In the genomic region with DNA sequence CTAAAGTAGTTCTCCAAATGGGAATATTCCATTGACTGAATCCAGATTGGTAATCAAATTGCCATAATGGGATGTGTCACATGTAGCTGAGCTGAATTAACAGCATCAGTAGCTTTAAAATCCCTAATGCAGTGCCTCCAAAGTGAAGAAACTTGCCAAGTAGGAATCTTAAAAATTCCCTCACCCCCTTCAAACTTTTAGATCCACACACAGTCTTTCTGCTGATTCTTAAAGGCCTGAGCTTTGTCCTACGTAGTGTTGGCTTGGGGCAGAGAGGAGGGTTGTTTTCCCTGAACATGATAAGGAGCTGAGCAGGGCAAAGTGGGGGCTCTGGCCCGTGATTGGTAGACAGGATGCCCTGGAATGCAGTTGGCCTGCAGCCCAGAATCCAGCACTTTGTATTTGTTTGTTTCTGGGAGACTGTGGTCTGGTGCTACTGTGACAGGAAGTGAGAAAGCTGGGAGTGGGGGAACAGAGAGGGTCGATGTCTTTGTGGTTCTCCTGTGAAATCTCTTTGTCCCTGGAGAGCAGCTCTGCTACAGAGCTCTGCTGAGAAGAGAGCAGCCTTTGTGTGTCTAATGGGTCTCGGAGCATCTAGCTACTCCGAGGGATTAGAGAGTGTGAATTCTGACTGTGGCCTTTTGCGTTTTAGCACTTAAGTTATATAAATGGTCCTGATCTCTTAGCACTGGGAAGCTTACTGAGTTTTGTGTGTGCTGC, we compare ENCODE assay signal across 1 cellular context.
TF ChIP-seq lines count a peak whose summit lies in the region.

No MANE protein-coding gene starts in this region.

TF ChIP-seq in A549, 52 proteins besides CTCF, POLR2A, EP300 and RAD21 (continued from another document):
- TF ChIP-seq, protein P1, sequence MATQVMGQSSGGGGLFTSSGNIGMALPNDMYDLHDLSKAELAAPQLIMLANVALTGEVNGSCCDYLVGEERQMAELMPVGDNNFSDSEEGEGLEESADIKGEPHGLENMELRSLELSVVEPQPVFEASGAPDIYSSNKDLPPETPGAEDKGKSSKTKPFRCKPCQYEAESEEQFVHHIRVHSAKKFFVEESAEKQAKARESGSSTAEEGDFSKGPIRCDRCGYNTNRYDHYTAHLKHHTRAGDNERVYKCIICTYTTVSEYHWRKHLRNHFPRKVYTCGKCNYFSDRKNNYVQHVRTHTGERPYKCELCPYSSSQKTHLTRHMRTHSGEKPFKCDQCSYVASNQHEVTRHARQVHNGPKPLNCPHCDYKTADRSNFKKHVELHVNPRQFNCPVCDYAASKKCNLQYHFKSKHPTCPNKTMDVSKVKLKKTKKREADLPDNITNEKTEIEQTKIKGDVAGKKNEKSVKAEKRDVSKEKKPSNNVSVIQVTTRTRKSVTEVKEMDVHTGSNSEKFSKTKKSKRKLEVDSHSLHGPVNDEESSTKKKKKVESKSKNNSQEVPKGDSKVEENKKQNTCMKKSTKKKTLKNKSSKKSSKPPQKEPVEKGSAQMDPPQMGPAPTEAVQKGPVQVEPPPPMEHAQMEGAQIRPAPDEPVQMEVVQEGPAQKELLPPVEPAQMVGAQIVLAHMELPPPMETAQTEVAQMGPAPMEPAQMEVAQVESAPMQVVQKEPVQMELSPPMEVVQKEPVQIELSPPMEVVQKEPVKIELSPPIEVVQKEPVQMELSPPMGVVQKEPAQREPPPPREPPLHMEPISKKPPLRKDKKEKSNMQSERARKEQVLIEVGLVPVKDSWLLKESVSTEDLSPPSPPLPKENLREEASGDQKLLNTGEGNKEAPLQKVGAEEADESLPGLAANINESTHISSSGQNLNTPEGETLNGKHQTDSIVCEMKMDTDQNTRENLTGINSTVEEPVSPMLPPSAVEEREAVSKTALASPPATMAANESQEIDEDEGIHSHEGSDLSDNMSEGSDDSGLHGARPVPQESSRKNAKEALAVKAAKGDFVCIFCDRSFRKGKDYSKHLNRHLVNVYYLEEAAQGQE (IDR thresholded peaks at IDR 0.05): 0 out of 2 replicates have a peak, but pooled peaks have one; percentile 13
- TF ChIP-seq ZSCAN20 (CRISPR knock-in tag; IDR thresholded peaks at IDR 0.05) (no peak), ZFP36 (IDR thresholded peaks at IDR 0.05; ENCODE audit: borderline replicate concordance, partially characterized antibody) (no peak)
